Comparison of ENCODE assay signal across 18 cellular contexts in genomic region chr9:93390953-93391515, GRCh38.
"Had no signal": no experiment of that assay in that cellular context is flagged by ENCODE, and none has a peak within 500 bp of the region (broad histone marks: within the 10 kb centered on the region; RNA-seq: fewer than 3 reads in every experiment).

No MANE protein-coding gene starts in this region.

- H3K4me3 Mint-ChIP-seq: activated CD4-positive, alpha-beta memory T cell treated with anti-CD3 and anti-CD28 coated beads, Interleukin-2, amount 10 ng/mL, durations not matched to agents 7 days and 5 days; activated naive CD4-positive, alpha-beta T cell treated with anti-CD3 and anti-CD28 coated beads, Interleukin-2, amount 50 U/mL, for 24 hours; activated T-cell treated with anti-CD3 and anti-CD28 coated beads, Interleukin-2, amount 50 U/mL, for 24 hours; nephron; stimulated activated naive CD8-positive, alpha-beta T cell treated with anti-CD3 and anti-CD28 coated beads, Interleukin-15, amount 100 ng/mL, for 72 hours; WTC11 had no signal

- H3K27me3 ChIP-seq: adrenal gland, foreskin keratinocyte had no signal

- H3K36me3 ChIP-seq: adrenal gland, prostate gland, thoracic aorta had no signal

- H3K27ac ChIP-seq: adrenal gland, foreskin keratinocyte, prostate gland, thoracic aorta had no signal

- H3K9me3 Mint-ChIP-seq: activated CD4-positive, alpha-beta memory T cell treated with anti-CD3 and anti-CD28 coated beads, Interleukin-2, amount 10 ng/mL, durations not matched to agents 7 days and 5 days; activated naive CD4-positive, alpha-beta T cell treated with anti-CD3 and anti-CD28 coated beads, Interleukin-2, amount 50 U/mL, for 24 hours; activated T-cell treated with anti-CD3 and anti-CD28 coated beads, Interleukin-2, amount 50 U/mL, for 24 hours; nephron; stimulated activated naive CD8-positive, alpha-beta T cell treated with anti-CD3 and anti-CD28 coated beads, Interleukin-15, amount 100 ng/mL, for 72 hours; WTC11 had no signal

- H3K36me3 Mint-ChIP-seq: activated naive CD4-positive, alpha-beta T cell treated with anti-CD3 and anti-CD28 coated beads, Interleukin-2, amount 50 U/mL, for 24 hours; WTC11 had no signal

- H3K4me1 ChIP-seq: adrenal gland, foreskin keratinocyte, prostate gland had no signal

- H3K27me3 Mint-ChIP-seq: activated CD4-positive, alpha-beta memory T cell treated with anti-CD3 and anti-CD28 coated beads, Interleukin-2, amount 10 ng/mL, durations not matched to agents 7 days and 5 days; activated T-cell treated with anti-CD3 and anti-CD28 coated beads, Interleukin-2, amount 50 U/mL, for 24 hours; stimulated activated naive CD8-positive, alpha-beta T cell treated with anti-CD3 and anti-CD28 coated beads, Interleukin-15, amount 100 ng/mL, for 72 hours had no signal

- H3K27ac Mint-ChIP-seq: activated CD4-positive, alpha-beta memory T cell treated with anti-CD3 and anti-CD28 coated beads, Interleukin-2, amount 10 ng/mL, durations not matched to agents 7 days and 5 days; activated naive CD4-positive, alpha-beta T cell treated with anti-CD3 and anti-CD28 coated beads, Interleukin-2, amount 50 U/mL, for 24 hours; activated T-cell treated with anti-CD3 and anti-CD28 coated beads, Interleukin-2, amount 50 U/mL, for 24 hours; nephron; stimulated activated naive CD8-positive, alpha-beta T cell treated with anti-CD3 and anti-CD28 coated beads, Interleukin-15, amount 100 ng/mL, for 72 hours; WTC11 had no signal

- H3K9me3 ChIP-seq: adrenal gland, prostate gland, thoracic aorta had no signal

- H3K4me3 ChIP-seq: adrenal gland, prostate gland, smooth muscle cell, thoracic aorta had no signal

- DNase-seq: activated CD4-positive, alpha-beta memory T cell treated with anti-CD3 and anti-CD28 coated beads, Interleukin-2, amount 10 ng/mL, durations not matched to agents 7 days and 5 days; activated CD4-positive, alpha-beta T cell treated with anti-CD3 and anti-CD28 coated beads for 4 hours; activated effector memory CD4-positive, alpha-beta T cell treated with anti-CD3 and anti-CD28 coated beads, Interleukin-2, amount 50 U/mL, for 16 hours; activated T-cell treated with anti-CD3 and anti-CD28 coated beads, Interleukin-2, amount 50 U/mL, for 24 hours; adrenal gland; caudate nucleus; effector CD4-positive, alpha-beta T cell; kidney glomerular epithelial cell; mesendoderm; right cardiac atrium; stimulated activated naive CD8-positive, alpha-beta T cell treated with anti-CD3 and anti-CD28 coated beads, Interleukin-15, amount 100 ng/mL, for 72 hours had no signal

- H3K4me1 Mint-ChIP-seq: activated CD4-positive, alpha-beta memory T cell treated with anti-CD3 and anti-CD28 coated beads, Interleukin-2, amount 10 ng/mL, durations not matched to agents 7 days and 5 days; activated naive CD4-positive, alpha-beta T cell treated with anti-CD3 and anti-CD28 coated beads, Interleukin-2, amount 50 U/mL, for 24 hours; nephron; stimulated activated naive CD8-positive, alpha-beta T cell treated with anti-CD3 and anti-CD28 coated beads, Interleukin-15, amount 100 ng/mL, for 72 hours had no signal
